Comparison of ENCODE assay signal across 20 cellular contexts in genomic region chr7:19696926-19697325, GRCh38. TPM values are rescaled to one million over a fixed set of nuclear protein-coding genes. Genes with fewer than 3 reads are reported as not detected.
DNase-seq lines count a peak whose midpoint lies in the region; ATAC-seq, FAIRE-seq and TF ChIP-seq lines count a peak whose summit lies in the region.
"Had no signal": no experiment of that assay in that cellular context is flagged by ENCODE, and none has a peak within 500 bp of the region (broad histone marks: within the 10 kb centered on the region; RNA-seq: fewer than 3 reads in every experiment).

No MANE protein-coding gene starts in this region.

- no peaks in the 10 kb centered on the region for H3K9me3 ChIP-seq in HepG2 (ENCODE audit: low read length)
- no peaks in the 10 kb centered on the region for H3K9me3 ChIP-seq in right lobe of liver
- H3K9me3 ChIP-seq in IMR-90 (ENCODE audit: control insufficient read depth, insufficient read depth, low read length) = no peaks in the 10 kb centered on the region; the same call in 1 of the 2 replicates
- no peaks in the 10 kb centered on the region for H3K9me3 ChIP-seq in K562 (replicated peaks; ENCODE audit: control insufficient read depth, insufficient read depth, low read depth, low read length)
- no peaks in the 10 kb centered on the region for H3K9me3 ChIP-seq in lower lobe of right lung
- H3K9me3 ChIP-seq: Caco-2, HAP-1 had no signal

- no peak overlapping the region for H3K27ac ChIP-seq in HepG2 (ENCODE audit: extremely low read length, insufficient read depth, low read length)
- H3K27ac ChIP-seq in right lobe of liver = no peak overlapping the region
- H3K27ac ChIP-seq in IMR-90 (ENCODE audit: insufficient read depth, low read length) = no peak overlapping the region
- no peak overlapping the region for H3K27ac ChIP-seq in K562 (ENCODE audit: extremely low read depth, low read depth, low read length)
- no peak overlapping the region for H3K27ac ChIP-seq in lower lobe of right lung
- H3K27ac ChIP-seq: BLaER1, C4-2B had no signal

- H3K27me3 ChIP-seq in HepG2 (ENCODE audit: control insufficient read depth in 1 of 2, insufficient read depth in 2 of 2, low read length in 2 of 2) (no peaks in the 10 kb centered on the region), right lobe of liver (no peaks in the 10 kb centered on the region), IMR-90 (ENCODE audit: control insufficient read depth, insufficient read depth, low read length) (no peaks in the 10 kb centered on the region), K562 (ENCODE audit: control insufficient read depth in 2 of 2, insufficient read depth in 2 of 2, low read length in 2 of 2) (no peaks in the 10 kb centered on the region), lower lobe of right lung (ENCODE audit: low read depth) (no peaks in the 10 kb centered on the region)
- H3K27me3 ChIP-seq: BLaER1 had no signal

- H3K4me2 ChIP-seq in HepG2 (ENCODE audit: low read depth, low read length) (no peak overlapping the region), IMR-90 (ENCODE audit: low read depth, low read length) (no peak overlapping the region), K562 (ENCODE audit: insufficient read depth, low read length) (no peak overlapping the region)
- H3K4me2 ChIP-seq: BLaER1, GM23338 had no signal

- CTCF ChIA-PET in HepG2 (lab: Yijun Ruan, JAX; ENCODE audit: low intra/inter-chr PET ratio, low total read pairs) = no interaction called here
- CTCF ChIA-PET in IMR-90 (lab: Yijun Ruan, JAX) = no interaction called here
- CTCF ChIA-PET in K562 (lab: Yijun Ruan, JAX; ENCODE audit: low intra/inter-chr PET ratio) = no interaction called here

- intact Hi-C loops in HepG2 (cut with micrococcal nuclease; ENCODE audit: unreplicated experiment) (no loop called here), right lobe of liver (cut with DNase I) (no loop called here), IMR-90 (cut with micrococcal nuclease) (no loop called here), K562 (cut with micrococcal nuclease) (no loop called here), lower lobe of right lung (cut with DNase I) (no loop called here)

- H2BK15ac ChIP-seq in IMR-90 (ENCODE audit: low read depth, low read length) = no peak overlapping the region

- ATAC-seq in HepG2 = no peak
- ATAC-seq in right lobe of liver = no peak
- ATAC-seq in IMR-90 (ENCODE audit: low read depth) = no peak
- ATAC-seq in K562 = no peak
- ATAC-seq in lower lobe of right lung = no peak
- ATAC-seq: CD8-positive, alpha-beta T cell; GM12878; GM23338 had no signal

- dilution Hi-C loops in IMR-90 (cut with HindIII; ENCODE audit: low sequenced_read_pairs, unreplicated experiment) = no loop called here

- TF ChIP-seq CTCF in HepG2 (CRISPR knock-in tag; IDR thresholded peaks at IDR 0.05) = no peak
- no peak for TF ChIP-seq CTCF in right lobe of liver (IDR thresholded peaks at IDR 0.05)
- TF ChIP-seq CTCF in IMR-90 (conservative IDR thresholded peaks at IDR 0.05; ENCODE audit: low read depth, low read length) = no peak
- no peak for TF ChIP-seq CTCF in K562 (IDR thresholded peaks at IDR 0.05 in 2 of 3, conservative IDR thresholded peaks at IDR 0.05 in 1 of 3; ENCODE audit: insufficient read depth in 2 of 3, low read depth in 1 of 3, low read length in 3 of 3)
- no peak for TF ChIP-seq CTCF in lower lobe of right lung (IDR thresholded peaks at IDR 0.05)

- H3K14ac ChIP-seq in IMR-90 (replicated peaks; ENCODE audit: low read depth, low read length) = no peak overlapping the region

- FAIRE-seq in HepG2 (lab: Jason Lieb, UNC) (no peak), K562 (lab: Jason Lieb, UNC) (no peak)
- FAIRE-seq: GM12878, GM18507 had no signal

- H4K5ac ChIP-seq in IMR-90 (ENCODE audit: low read depth, low read length) = no peak overlapping the region

- peaks cover 2 to 13% of the 10 kb centered on the region in 2 experiments; a peak in 3 of 5 replicates for H3K36me3 ChIP-seq in HepG2 (replicated peaks in 1 of 2; ENCODE audit: control insufficient read depth in 1 of 2, insufficient read depth in 2 of 2, low read length in 2 of 2)
- peaks cover 0 to 4% (median 0%) of the 10 kb centered on the region in 4 donors for H3K36me3 ChIP-seq in right lobe of liver
- H3K36me3 ChIP-seq in IMR-90 (ENCODE audit: control insufficient read depth, insufficient read depth, low read length) = peaks cover 4% of the 10 kb centered on the region; the same call in 1 of the 2 replicates
- H3K36me3 ChIP-seq in K562 (ENCODE audit: control insufficient read depth, insufficient read depth, low read length) = peaks cover 49% of the 10 kb centered on the region
- peaks cover 26% of the 10 kb centered on the region for H3K36me3 ChIP-seq in lower lobe of right lung

- in situ Hi-C loops in HepG2 (cut with HindIII; ENCODE audit: extremely low pct_ligation_motif_present, low pct_unique_long_range_greater_than_20kb) = no loop called here
- in situ Hi-C loops in IMR-90 (cut with MboI; ENCODE audit: low sequenced_read_pairs) = no loop called here
- in situ Hi-C loops in K562 (cut with MboI) = loop anchor here (25.0 kb wide), 1 partner anchor 2010 kb away; no protein-coding TSS in a partner anchor

- DNase-seq in HepG2 (ENCODE audit: low spot score) (no peak), right lobe of liver (no peak), IMR-90 (no peak), K562 (ENCODE audit: extremely low read depth in 1 of 4, low spot score in 3 of 4) (no peak), lower lobe of right lung (no peak), SK-N-DZ (ENCODE audit: low spot score) (no peak)
- DNase-seq: Caco-2; CD4-positive, CD25-positive, alpha-beta regulatory T cell; CD8-positive, alpha-beta T cell; DMS 273 treated with DMSO at 0.1 percent for 48 hours; DMS79; EL; GDM1; HFFc6 had no signal

- no peak overlapping the region for H3K23ac ChIP-seq in IMR-90 (ENCODE audit: low read depth, low read length)

- H3K18ac ChIP-seq in IMR-90 (ENCODE audit: low read depth, low read length) = no peak overlapping the region

- H3K4me3 ChIP-seq in HepG2 (replicated peaks in 1 of 3; ENCODE audit: insufficient read depth in 1 of 3, low read depth in 2 of 3, low read length in 3 of 3) (no peak overlapping the region), right lobe of liver (no peak overlapping the region), IMR-90 (ENCODE audit: insufficient read depth, low read depth, low read length) (no peak overlapping the region), K562 (no peak overlapping the region), lower lobe of right lung (no peak overlapping the region)
- H3K4me3 ChIP-seq: BLaER1, GM12878, GM23338, HAP-1 had no signal

- POLR2A ChIA-PET in HepG2 (lab: Yijun Ruan, JAX) = interaction anchor here (1.1 kb wide), 1 partner anchor 12 kb away, joined by 3 read pairs; the partner anchor contains the start of gene POLR1F
- POLR2A ChIA-PET in IMR-90 (lab: Charles Lee; ENCODE audit: unreplicated experiment) = no interaction called here
- POLR2A ChIA-PET in K562 (lab: Yijun Ruan, JAX) = no interaction called here

- H4K8ac ChIP-seq in IMR-90 (ENCODE audit: low read depth in 2 of 2, low read length in 2 of 2) = no peak overlapping the region

- no peak overlapping the region for H2BK120ac ChIP-seq in IMR-90 (ENCODE audit: low read depth, low read length)

- no peaks in the 10 kb centered on the region for H3K9me1 ChIP-seq in IMR-90 (ENCODE audit: insufficient read depth, low read length)
- H3K9me1 ChIP-seq in K562 (ENCODE audit: control insufficient read depth, insufficient read depth, low read length) = no peaks in the 10 kb centered on the region

- no peak overlapping the region for H3K4ac ChIP-seq in IMR-90 (ENCODE audit: low read depth, low read length)

- H2AFZ ChIP-seq in HepG2 (ENCODE audit: low read length) = no peak overlapping the region
- no peak overlapping the region for H2AFZ ChIP-seq in IMR-90 (replicated peaks; ENCODE audit: low read length, poor library complexity)
- H2AFZ ChIP-seq in K562 (ENCODE audit: low read depth, low read length) = no peak overlapping the region
- H2AFZ ChIP-seq: GM23338 had no signal

- no peak overlapping the region for H3K9ac ChIP-seq in HepG2 (ENCODE audit: insufficient read depth, low read depth, low read length)
- H3K9ac ChIP-seq in IMR-90 (ENCODE audit: low read depth, low read length) = no peak overlapping the region
- H3K9ac ChIP-seq in K562 (ENCODE audit: insufficient read depth in 1 of 2, low read depth in 2 of 2, low read length in 2 of 2) = no peak overlapping the region
- H3K9ac ChIP-seq: BLaER1 had no signal

- BruUV-seq in HepG2 (replicated peaks; lab: Mats Ljungman, UMichigan) = no TSS peak
- BruUV-seq in IMR-90 (replicated peaks; lab: Mats Ljungman, UMichigan) = TSS peak; percentile 48
- TSS peak; percentile 1 for BruUV-seq in K562 (replicated peaks; lab: Mats Ljungman, UMichigan)

- no peaks in the 10 kb centered on the region for H3K79me2 ChIP-seq in HepG2 (ENCODE audit: insufficient read depth, low read length)
- no peaks in the 10 kb centered on the region for H3K79me2 ChIP-seq in K562 (ENCODE audit: control insufficient read depth, insufficient read depth, low read length)

- H4K20me1 ChIP-seq in HepG2 (ENCODE audit: insufficient read depth, low read length) (no peaks in the 10 kb centered on the region), IMR-90 (ENCODE audit: insufficient read depth, low read length) (no peaks in the 10 kb centered on the region), K562 (replicated peaks; ENCODE audit: control insufficient read depth, insufficient read depth, low read length) (no peaks in the 10 kb centered on the region)

- no peak overlapping the region for H3K56ac ChIP-seq in IMR-90 (ENCODE audit: extremely low read depth, insufficient read depth, low read length)

- no peak for TF ChIP-seq RAD21 in HepG2 (CRISPR knock-in tag; IDR thresholded peaks at IDR 0.05)
- no peak for TF ChIP-seq RAD21 in IMR-90 (IDR thresholded peaks at IDR 0.05; ENCODE audit: low read length)
- TF ChIP-seq RAD21 in K562 (CRISPR knock-in tag; conservative IDR thresholded peaks at IDR 0.05 in 1 of 2, IDR thresholded peaks at IDR 0.05 in 1 of 2) = no peak

- no peak overlapping the region for H2AK9ac ChIP-seq in IMR-90 (replicated peaks; ENCODE audit: low read depth, low read length, poor library complexity)

- no peak overlapping the region for H2BK20ac ChIP-seq in IMR-90 (ENCODE audit: low read depth, low read length)

- TF ChIP-seq POLR2A in HepG2 (IDR thresholded peaks at IDR 0.05; ENCODE audit: insufficient read depth in 1 of 2, low read depth in 2 of 2, low read length in 2 of 2) = no peak
- TF ChIP-seq POLR2A in right lobe of liver (IDR thresholded peaks at IDR 0.05) = no peak
- TF ChIP-seq POLR2A in IMR-90 (IDR thresholded peaks at IDR 0.05; ENCODE audit: low read depth, low read length) = no peak
- TF ChIP-seq POLR2A in K562 (conservative IDR thresholded peaks at IDR 0.05) = no peak

- no peak overlapping the region for H2AK5ac ChIP-seq in IMR-90 (ENCODE audit: low read depth, low read length)

- no peak overlapping the region for H2BK5ac ChIP-seq in IMR-90 (ENCODE audit: low read depth, low read length, poor library complexity, severe bottlenecking)

- no peak for TF ChIP-seq EP300 in HepG2 (IDR thresholded peaks at IDR 0.05; ENCODE audit: low read depth in 2 of 2, low read length in 2 of 2)
- no peak for TF ChIP-seq EP300 in HepG2 (CRISPR knock-in tag; IDR thresholded peaks at IDR 0.05; ENCODE audit: borderline replicate concordance)
- TF ChIP-seq EP300 in K562 (IDR thresholded peaks at IDR 0.05; ENCODE audit: low read length) = no peak

- peaks cover 4 to 6% of the 10 kb centered on the region in 2 experiments; a peak in 2 of 4 replicates for H3K79me1 ChIP-seq in IMR-90 (ENCODE audit: low read depth in 1 of 2, low read length in 2 of 2)

- H3K4me1 ChIP-seq in HepG2 (ENCODE audit: insufficient read depth, low read length) (peaks cover 7% of the 10 kb centered on the region), right lobe of liver (no peaks in the 10 kb centered on the region), IMR-90 (ENCODE audit: control insufficient read depth, insufficient read depth, low read length) (no peaks in the 10 kb centered on the region), K562 (replicated peaks in 1 of 2; ENCODE audit: control insufficient read depth in 2 of 2, insufficient read depth in 2 of 2, low read length in 2 of 2) (no peaks in the 10 kb centered on the region), lower lobe of right lung (no peaks in the 10 kb centered on the region)
- H3K4me1 ChIP-seq: BLaER1, Caco-2, HAP-1 had no signal

- H4K91ac ChIP-seq in IMR-90 (ENCODE audit: insufficient read depth, low read depth, low read length) = no peak overlapping the region

RNA-seq across cellular contexts. Expression of gene POLR1F, which starts 11.9 kb away (rescaled TPM):
- total RNA-seq in HepG2 (2016; rRNA removed; fragmentation: Illumina TruSeq; extraction: Trizol) (14.9 and 25.3 TPM in 2 replicates), right lobe of liver (10 to 100 TPM in 1 of 6 experiments, 1 to 10 TPM in 5; 2.9 to 10.1 (median 6.2) TPM), IMR-90 (2012; rRNA removed) (16.1 and 31.7 TPM in 2 replicates), K562 (2014; rRNA removed) (25.2 and 25.6 TPM in 2 replicates), K562 (2014; rRNA removed; fragmentation: Illumina TruSeq; extraction: Trizol) (39.0 and 44.0 TPM in 2 replicates), K562 (2015; rRNA removed; fragmentation: Illumina TruSeq; extraction: Trizol) (35.3 and 39.1 TPM in 2 replicates), K562 (2021) (27.0 and 31.5 TPM in 2 replicates), lower lobe of right lung (8.6 TPM)
- 0.97 and 1.0 TPM in 2 replicates for total RNA-seq in HepG2 (2016; cell fraction: cytosol; rRNA removed; fragmentation: Illumina TruSeq; extraction: Trizol; ENCODE audit: low read depth)
- 18.5 and 27.4 TPM in 2 replicates for total RNA-seq in HepG2 (2016; cell fraction: insoluble cytoplasmic fraction; rRNA removed; fragmentation: Illumina TruSeq; extraction: Trizol)
- total RNA-seq in HepG2 (2016; cell fraction: membrane; rRNA removed; fragmentation: Illumina TruSeq; extraction: Trizol) = 5.2 and 6.4 TPM in 2 replicates
- 9.4 and 12.6 TPM in 2 replicates for total RNA-seq in HepG2 (2016; cell fraction: nucleus; rRNA removed; fragmentation: Illumina TruSeq; extraction: Trizol)
- polyA plus RNA-seq in HepG2 (2011; rRNA removed) (7.1 and 8.0 TPM in 2 replicates), IMR-90 (2012; rRNA removed) (6.4 and 6.8 TPM in 2 replicates), K562 (2011; rRNA removed) (19.4 and 31.6 TPM in 2 replicates), K562 (2014; fragmentation: Illumina TruSeq; extraction: Trizol) (25.9 and 32.7 TPM in 2 replicates), K562 (2014; fragmentation: Nextera tagmentation; extraction: Ambion mirVana) (10 to 100 TPM; 93.5 to 95.3 TPM), K562 (2014; rRNA removed) (17.5 and 18.4 TPM in 2 replicates)
- polyA plus RNA-seq in HepG2 (2011; cell fraction: cytosol; rRNA removed) = 2.8 and 4.7 TPM in 2 replicates
- polyA plus RNA-seq in HepG2 (2011; cell fraction: nucleus; rRNA removed) = 3.1 and 6.5 TPM in 2 replicates
- 7.8 and 8.5 TPM in 2 replicates for polyA plus RNA-seq in HepG2 (2012)
- polyA plus RNA-seq in HepG2 (2016; cell fraction: cytosol; fragmentation: Illumina TruSeq; extraction: Trizol; ENCODE audit: low read depth) = 0.67 and 1.2 TPM in 2 replicates
- 19.6 and 20.3 TPM in 2 replicates for polyA plus RNA-seq in HepG2 (2016; cell fraction: insoluble cytoplasmic fraction; fragmentation: Illumina TruSeq; extraction: Trizol; ENCODE audit: low read depth)
- polyA plus RNA-seq in HepG2 (2016; cell fraction: membrane; fragmentation: Illumina TruSeq; extraction: Trizol; ENCODE audit: low read depth) = 2.0 and 2.3 TPM in 2 replicates
- polyA plus RNA-seq in HepG2 (2016; cell fraction: nucleus; fragmentation: Illumina TruSeq; extraction: Trizol; ENCODE audit: insufficient read depth, low read depth) = 12.0 and 14.5 TPM in 2 replicates
- 9.2 and 12.5 TPM in 2 replicates for polyA minus RNA-seq in HepG2 (2011; rRNA and poly(A)+ RNA removed; ENCODE audit: low replicate concordance)
- polyA minus RNA-seq in HepG2 (2011; cell fraction: cytosol; rRNA and poly(A)+ RNA removed) = 7.1 and 7.4 TPM in 2 replicates
- polyA minus RNA-seq in HepG2 (2011; cell fraction: nucleus; rRNA and poly(A)+ RNA removed) = 14.4 and 15.2 TPM in 2 replicates
- 1.7 and 1.9 TPM in 2 replicates for polyA plus RNA-seq in IMR-90 (2012; cell fraction: cytosol; rRNA removed)
- polyA plus RNA-seq in IMR-90 (2012; cell fraction: nucleus; rRNA removed; ENCODE audit: low replicate concordance) = 1.5 and 9.3 TPM in 2 replicates
- total RNA-seq in K562 (2011; cell fraction: chromatin; rRNA removed; ENCODE audit: low replicate concordance) = 5.0 and 15.5 TPM in 2 replicates
- total RNA-seq in K562 (2011; cell fraction: nucleolus; rRNA removed) = 4.3 and 5.4 TPM in 2 replicates
- total RNA-seq in K562 (2011; cell fraction: nucleoplasm; rRNA removed) = 7.3 and 10.8 TPM in 2 replicates
- polyA plus RNA-seq in K562 (2011; cell fraction: cytosol; rRNA removed) = 7.3 and 12.8 TPM in 2 replicates
- 8.0 and 9.5 TPM in 2 replicates for polyA plus RNA-seq in K562 (2011; cell fraction: nucleus; rRNA removed)
- polyA plus RNA-seq in K562 (2012) = 12.7 and 18.9 TPM in 2 replicates
- 43.7 and 45.6 TPM in 2 replicates for polyA minus RNA-seq in K562 (2011; rRNA and poly(A)+ RNA removed)
- 12.3 and 16.8 TPM in 2 replicates for polyA minus RNA-seq in K562 (2011; cell fraction: cytosol; rRNA and poly(A)+ RNA removed)
- polyA minus RNA-seq in K562 (2011; cell fraction: nucleus; rRNA and poly(A)+ RNA removed) = 12.4 and 14.1 TPM in 2 replicates
- polyA plus RNA-seq in SK-N-DZ (2014; cell fraction: cytosol; rRNA removed) = 18.7 and 20.2 TPM in 2 replicates
- polyA plus RNA-seq in SK-N-DZ (2014; cell fraction: nucleus; rRNA removed) = 14.1 and 24.6 TPM in 2 replicates

Comparison
In these comparisons a context has a peak if more than half of its experiments do, and no peak if none do; other contexts are left out.
1. Of the 241 proteins assayed by ChIP-seq in both HepG2 and K562: peak only in HepG2: MAFF and MAFK; only in K562: none; in both: none; in neither: 239.